In the genomic region with DNA sequence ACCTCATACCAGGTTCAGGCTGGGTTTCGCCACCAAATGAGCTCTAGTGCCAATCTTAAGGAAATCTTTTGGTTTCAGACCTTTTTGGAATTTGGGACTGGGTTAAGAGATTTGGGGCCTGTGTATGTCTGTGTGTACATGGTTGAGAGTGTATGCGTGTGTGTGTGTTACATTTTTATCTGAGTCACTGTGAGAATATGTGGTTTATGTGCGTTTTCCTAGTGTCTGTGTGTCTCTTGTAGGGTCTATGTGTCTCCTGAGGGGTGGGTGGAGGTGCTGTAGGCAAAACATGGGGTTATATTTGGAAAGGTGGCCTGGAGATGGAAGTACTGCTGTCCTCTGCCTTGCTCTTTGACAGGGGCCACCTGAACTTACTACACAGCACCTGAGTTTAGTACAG, we compare ENCODE assay signal across 26 cellular contexts. TPM values are rescaled to one million over a fixed set of nuclear protein-coding genes. Genes with fewer than 3 reads are reported as not detected.
"Had no signal": no experiment of that assay in that cellular context is flagged by ENCODE, and none has a peak within 500 bp of the region (broad histone marks: within the 10 kb centered on the region; RNA-seq: fewer than 3 reads in every experiment).

No MANE protein-coding gene starts in this region.

- H3K27ac Mint-ChIP-seq: activated B cell treated with CpG ODN at 0.5 μM for 24 hours; activated CD4-positive, alpha-beta T cell treated with anti-CD3 and anti-CD28 coated beads, Interleukin-2, amount 10 ng/mL, durations not matched to agents 24 days and 14 days; activated naive CD8-positive, alpha-beta T cell treated with anti-CD3 and anti-CD28 coated beads, Interleukin-2, amount 50 U/mL, for 24 hours; T-helper 17 cell had no signal

- H3K4me1 ChIP-seq: SJSA1 had no signal

- H3K4me1 Mint-ChIP-seq: activated B cell treated with CpG ODN at 0.5 μM for 24 hours; activated CD4-positive, alpha-beta T cell treated with anti-CD3 and anti-CD28 coated beads, Interleukin-2, amount 10 ng/mL, durations not matched to agents 24 days and 14 days; activated naive CD8-positive, alpha-beta T cell treated with anti-CD3 and anti-CD28 coated beads, Interleukin-2, amount 50 U/mL, for 24 hours; T-helper 17 cell had no signal

- DNase-seq: activated B cell treated with CpG ODN at 0.5 μM for 24 hours; activated CD4-positive, alpha-beta T cell treated with anti-CD3 and anti-CD28 coated beads for 1 hour; activated CD4-positive, alpha-beta T cell treated with anti-CD3 and anti-CD28 coated beads, Interleukin-2, amount 10 ng/mL, durations not matched to agents 24 days and 14 days; activated CD4-positive, alpha-beta T cell treated with anti-CD3 and anti-CD28 coated beads, Interleukin-2, amount 50 U/mL, for 48 hours; activated CD8-positive, alpha-beta memory T cell treated with anti-CD3 and anti-CD28 coated beads for 24 hours; activated effector memory CD4-positive, alpha-beta T cell treated with anti-CD3 and anti-CD28 coated beads, Interleukin-2, amount 50 U/mL, for 16 hours; activated naive CD4-positive, alpha-beta T cell treated with Interleukin-2 at 50 U/mL for 16 hours; activated naive CD8-positive, alpha-beta T cell treated with anti-CD3 and anti-CD28 coated beads, Interleukin-2, amount 50 U/mL, for 24 hours; activated T-cell treated with anti-CD3 and anti-CD28 coated beads, Interleukin-2, amount 50 U/mL, for 4 hours; amniotic stem cell; body of pancreas; central memory CD4-positive, alpha-beta T cell; MG63; MV-4-11; NCI-H1105; NCI-H1436; NCI-H1694 treated with DMSO at 0.1 percent for 48 hours; NCI-H2029 treated with DMSO at 0.1 percent for 48 hours; NCI-H446; SHP77; T-helper 17 cell; T1000 had no signal

- H3K9me3 ChIP-seq: ascending aorta, body of pancreas, MG63, SJSA1 had no signal

- ATAC-seq: activated naive CD4-positive, alpha-beta T cell treated with anti-CD3 and anti-CD28 coated beads, Interleukin-2, amount 50 U/mL, for 72 hours; activated naive CD8-positive, alpha-beta T cell treated with anti-CD3 and anti-CD28 coated beads, Interleukin-2, amount 50 U/mL, for 24 hours; body of pancreas; T-helper 17 cell had no signal

- H3K27me3 Mint-ChIP-seq: T-helper 17 cell had no signal

- H3K36me3 Mint-ChIP-seq: activated naive CD4-positive, alpha-beta T cell treated with anti-CD3 and anti-CD28 coated beads, Interleukin-2, amount 50 U/mL, for 72 hours had no signal

- H3K27ac ChIP-seq: ascending aorta, body of pancreas, SJSA1 had no signal

- H3K27me3 ChIP-seq: ascending aorta, body of pancreas, MG63, SJSA1 had no signal

- H3K4me3 ChIP-seq: ascending aorta, body of pancreas, MG63, SJSA1 had no signal

- H3K9me3 Mint-ChIP-seq: activated B cell treated with CpG ODN at 0.5 μM for 24 hours; activated naive CD8-positive, alpha-beta T cell treated with anti-CD3 and anti-CD28 coated beads, Interleukin-2, amount 50 U/mL, for 24 hours; activated T-cell treated with anti-CD3 and anti-CD28 coated beads, Interleukin-2, amount 50 U/mL, for 4 hours had no signal

- H3K4me3 Mint-ChIP-seq: activated B cell treated with CpG ODN at 0.5 μM for 24 hours; activated CD4-positive, alpha-beta T cell treated with anti-CD3 and anti-CD28 coated beads, Interleukin-2, amount 10 ng/mL, durations not matched to agents 24 days and 14 days; activated naive CD8-positive, alpha-beta T cell treated with anti-CD3 and anti-CD28 coated beads, Interleukin-2, amount 50 U/mL, for 24 hours; activated T-cell treated with anti-CD3 and anti-CD28 coated beads, Interleukin-2, amount 50 U/mL, for 4 hours; T-helper 17 cell had no signal

RNA-seq across cellular contexts. Expression of a gene that starts 20.1 kb away (rescaled TPM):
- total RNA-seq: activated B cell treated with CpG ODN at 0.5 μM for 24 hours; activated CD4-positive, alpha-beta T cell treated with anti-CD3 and anti-CD28 coated beads, Interleukin-2, amount 10 ng/mL, durations not matched to agents 24 days and 14 days; activated naive CD4-positive, alpha-beta T cell treated with anti-CD3 and anti-CD28 coated beads, Interleukin-2, amount 50 U/mL, for 72 hours; activated T-cell treated with anti-CD3 and anti-CD28 coated beads, Interleukin-2, amount 50 U/mL, for 4 hours; ascending aorta; bronchial epithelial cell; SJSA1; T-helper 17 cell had no signal

RNA-seq across cellular contexts. Expression of a gene that starts 40.6 kb away (rescaled TPM):
- total RNA-seq: ascending aorta, SJSA1 had no signal
